Comparison of ENCODE assay signal across 8 cellular contexts in genomic region chr15:80776420-80777045, GRCh38. TPM values are rescaled to one million over a fixed set of nuclear protein-coding genes. Genes with fewer than 3 reads are reported as not detected.
DNase-seq lines count a peak whose midpoint lies in the region; ATAC-seq, FAIRE-seq and TF ChIP-seq lines count a peak whose summit lies in the region.

No MANE protein-coding gene starts in this region.

- TF ChIP-seq POLR2A in H54 (IDR thresholded peaks at IDR 0.05; ENCODE audit: low read depth, low read length): no peak

- peaks cover 20% of the 10 kb centered on the region for H3K4me1 ChIP-seq in muscle layer of colon (ENCODE audit: insufficient read depth, low read length)

- H3K4me3 ChIP-seq in epithelial cell of proximal tubule (ENCODE audit: low read depth, low read length) (no peak overlapping the region), muscle layer of colon (ENCODE audit: low read depth in 1 of 2, low read length in 2 of 2) (no peak overlapping the region)

- DNase-seq in AG09319 (ENCODE audit: extremely low read depth, low read depth) (no peak), H54 (ENCODE audit: insufficient read length, low spot score) (peak; percentile 45), NCI-H82 (lab: John Stamatoyannopoulos, UW) (peak; percentile 80), epithelial cell of proximal tubule (ENCODE audit: low read depth) (peak; percentile 31)
- peak; percentile 36 for DNase-seq in activated CD8-positive, alpha-beta memory T cell treated with anti-CD3 and anti-CD28 coated beads, Interleukin-2, amount 50 U/mL, for 24 hours (ENCODE audit: extremely low read depth)
- peak; percentile 15 to 41 for DNase-seq in stimulated activated CD8-positive, alpha-beta memory T cell treated with anti-CD3 and anti-CD28 coated beads, Interleukin-7, amount 100 ng/mL, for 4 hours (ENCODE audit: low read depth in 2 of 2)

- TF ChIP-seq CTCF in AG09319 (IDR thresholded peaks at IDR 0.05; ENCODE audit: low read depth, low read length) (peak; percentile 70), epithelial cell of proximal tubule (conservative IDR thresholded peaks at IDR 0.05; ENCODE audit: low read depth, low read length) (peak; percentile 85)

- H3K9ac ChIP-seq in muscle layer of colon (ENCODE audit: low read length): no peak overlapping the region

- H3K9me3 ChIP-seq in muscle layer of colon (ENCODE audit: low read length): no peaks in the 10 kb centered on the region

- FAIRE-seq in H54 (lab: Jason Lieb, UNC): no peak

- peaks cover 14 to 19% of the 10 kb centered on the region in 2 donors for H3K27me3 ChIP-seq in muscle layer of colon (ENCODE audit: control insufficient read depth in 1 of 2, insufficient read depth in 2 of 2, low read length in 2 of 2)

- no peak for ATAC-seq in GM19397 (IDR thresholded peaks at IDR 0.05; ENCODE audit: unreplicated experiment)

- H3K36me3 ChIP-seq in muscle layer of colon (ENCODE audit: insufficient read depth, low read length): no peaks in the 10 kb centered on the region

- H3K27ac ChIP-seq in muscle layer of colon (ENCODE audit: low read depth, low read length): peak overlapping the region; percentile 31

RNA-seq across cellular contexts. Expression of gene CEMIP, which starts 2.6 kb away (rescaled TPM):
- total RNA-seq in epithelial cell of proximal tubule: 0.06 and 0.07 TPM in 2 replicates
